Comparison of ENCODE assay signal across 8 cellular contexts in the genomic region with DNA sequence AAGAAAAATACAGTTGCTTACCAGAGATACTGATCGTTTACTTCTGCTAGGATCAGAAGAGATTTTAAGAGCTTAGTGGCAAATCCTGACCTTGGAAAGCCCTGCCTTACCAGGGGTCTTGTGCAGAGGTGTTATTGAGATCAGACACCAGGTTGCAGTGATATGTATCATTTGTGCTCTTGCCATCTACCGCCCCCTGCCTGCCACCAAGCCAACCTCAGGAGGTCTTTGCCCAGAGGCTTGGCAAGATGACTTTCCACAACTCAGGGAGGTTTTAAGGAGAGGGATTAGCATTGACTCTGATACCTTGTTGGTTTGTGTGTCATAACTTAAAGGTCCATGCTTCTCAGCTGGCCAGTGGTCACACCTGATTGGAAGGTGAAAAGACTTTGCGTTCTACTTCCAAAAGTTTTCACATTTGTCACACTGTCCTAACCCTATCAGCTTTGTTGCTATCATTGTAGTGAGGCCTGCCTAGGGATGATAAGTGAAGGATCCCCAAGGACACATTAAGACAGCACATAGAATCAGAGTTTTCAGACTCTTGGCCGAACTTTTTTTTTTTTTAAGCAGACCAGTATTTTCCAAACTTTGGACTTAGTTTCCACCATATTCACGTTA. TPM values are rescaled to one million over a fixed set of nuclear protein-coding genes. Genes with fewer than 3 reads are reported as not detected.
DNase-seq lines count a peak whose midpoint lies in the region; ATAC-seq, FAIRE-seq and TF ChIP-seq lines count a peak whose summit lies in the region.

No MANE protein-coding gene starts in this region.

- no peak for TF ChIP-seq POLR2A in H1 (IDR thresholded peaks at IDR 0.05; ENCODE audit: control extremely low read depth in 1 of 2, low read depth in 2 of 2, low read length in 2 of 2)

- no peak overlapping the region for H3K9ac ChIP-seq in H1 (replicated peaks in 1 of 4; ENCODE audit: extremely low read depth in 1 of 4, low read depth in 3 of 4, low read length in 3 of 4)

- CTCF ChIA-PET in H1 (lab: Charles Lee; ENCODE audit: partially characterized antibody), result interaction anchor here (0.6 to 12.8 kb wide), 44 partner anchors 9 to 324 kb away, joined by 3 to 240 read pairs (median 4); no protein-coding TSS in a partner anchor

- TF ChIP-seq CTCF in GM23338 (conservative IDR thresholded peaks at IDR 0.05; ENCODE audit: low read depth in 2 of 2), result peak; percentile 84 to 89
- peak; percentile 83 to 92 (median 90) for TF ChIP-seq CTCF in H1 (IDR thresholded peaks at IDR 0.05; ENCODE audit: control extremely low read depth in 1 of 3, insufficient read depth in 1 of 3, low read depth in 1 of 3, low read length in 3 of 3)
- peak; percentile 60 for TF ChIP-seq CTCF in natural killer cell (IDR thresholded peaks at IDR 0.05)
- peak; percentile 66 for TF ChIP-seq CTCF in type B pancreatic cell (conservative IDR thresholded peaks at IDR 0.05)

- peak; percentile 37 for DNase-seq in G401 (ENCODE audit: low spot score)
- DNase-seq in GM23338 (ENCODE audit: low spot score), result peak; percentile 78
- peak; percentile 52 for DNase-seq in NCI-H1694 (lab: John Stamatoyannopoulos, UW)
- DNase-seq in activated CD4-positive, alpha-beta T cell treated with anti-CD3 and anti-CD28 coated beads, Interleukin-2, amount 50 U/mL, for 48 hours, result peak; percentile 65 to 74
- peak; percentile 47 to 66 for DNase-seq in H1 (ENCODE audit: low read depth in 1 of 2, low spot score in 2 of 2)
- DNase-seq in natural killer cell, result peak; percentile 51
- no peak for DNase-seq in type B pancreatic cell (ENCODE audit: extremely low spot score, unreplicated experiment)

- intact Hi-C loops in natural killer cell (cut with micrococcal nuclease), result loop anchor here (5.0 kb wide), 1 partner anchor 90 kb away; no protein-coding TSS in a partner anchor

- H2AK5ac ChIP-seq in H1 (ENCODE audit: low read depth, low read length), result no peak overlapping the region

- H4K20me1 ChIP-seq in GM23338 (replicated peaks; ENCODE audit: insufficient read depth), result no peaks in the 10 kb centered on the region; the same call in 1 of the 2 replicates
- H4K20me1 ChIP-seq in H1 (replicated peaks in 1 of 2; ENCODE audit: control insufficient read depth in 1 of 2, insufficient read depth in 2 of 2, low read length in 2 of 2), result peaks cover 3 to 16% of the 10 kb centered on the region in 2 experiments

- H3K4me2 ChIP-seq in GM23338, result no peak overlapping the region; the same call in 1 of the 2 replicates
- H3K4me2 ChIP-seq in H1 (ENCODE audit: insufficient read depth in 1 of 2, low read depth in 2 of 2, low read length in 2 of 2), result no peak overlapping the region

- FAIRE-seq in H1 (lab: Jason Lieb, UNC), result peak; percentile 42

- POLR2A ChIA-PET in H1 (lab: Charles Lee; ENCODE audit: partially characterized antibody), result interaction anchor here (1.2 to 8.0 kb wide), 3 partner anchors 21 to 89 kb away, joined by 3 to 37 read pairs (median 3); no protein-coding TSS in a partner anchor

- H3K79me2 ChIP-seq in GM23338 (replicated peaks; ENCODE audit: insufficient read depth) (peaks cover 39% of the 10 kb centered on the region), H1 (ENCODE audit: control insufficient read depth in 1 of 2, insufficient read depth in 2 of 2, low read length in 2 of 2) (peaks cover 0 to 47% of the 10 kb centered on the region in 2 experiments; a peak in 3 of 4 replicates)

- H3K4me3 ChIP-seq in GM23338 (no peak overlapping the region), H1 (ENCODE audit: extremely low read depth in 1 of 4, insufficient read depth in 2 of 4, low read depth in 3 of 4, low read length in 4 of 4) (no peak overlapping the region)

- whole genome bisulfite sequencing in H1 (ENCODE audit: extremely low coverage in 1 of 2, insufficient coverage in 1 of 2, insufficient read length in 1 of 2, insufficient replicate concordance in 2 of 2, low coverage in 1 of 2, low lambda C conversion rate in 2 of 2, missing lambda C conversion rate in 1 of 2), 2 experiments, result 56% methylated on average over 5 of the region's 5 CpGs; no CpG with 5 or more reads in 1 of the 2 experiments

- ATAC-seq in GM23338 (peak; percentile 83), natural killer cell (peak; percentile 78 to 93 (median 91)), GM21515 (IDR thresholded peaks at IDR 0.05; ENCODE audit: unreplicated experiment) (no peak)

- H3K27me3 ChIP-seq in GM23338 (ENCODE audit: insufficient read depth) (no peaks in the 10 kb centered on the region), H1 (replicated peaks in 1 of 4; ENCODE audit: control insufficient read depth in 3 of 4, extremely low read depth in 1 of 4, insufficient read depth in 3 of 4, low read length in 3 of 4) (no peaks in the 10 kb centered on the region)

- TF ChIP-seq EP300 in H1 (IDR thresholded peaks at IDR 0.05; ENCODE audit: borderline replicate concordance in 1 of 2, low read depth in 2 of 2, low read length in 2 of 2), result no peak

- H3K27me3 Mint-ChIP-seq in GM23338 (ENCODE audit: insufficient read depth, low read depth, poor library complexity) (peaks cover 3% of the 10 kb centered on the region), natural killer cell (ENCODE audit: low read depth in 2 of 2) (no peaks in the 10 kb centered on the region), type B pancreatic cell (no peaks in the 10 kb centered on the region)

- no peak overlapping the region for H3K23ac ChIP-seq in H1 (ENCODE audit: insufficient read length)

- H3K4me1 ChIP-seq in GM23338 (ENCODE audit: insufficient read depth) (peaks cover 48% of the 10 kb centered on the region), H1 (replicated peaks in 1 of 4; ENCODE audit: control insufficient read depth in 3 of 4, insufficient read depth in 4 of 4, low read length in 3 of 4) (peaks cover 15 to 37% (median 24%) of the 10 kb centered on the region in 4 experiments)

- H3K14ac ChIP-seq in H1 (ENCODE audit: insufficient read length), result no peak overlapping the region

- H3K36me3 ChIP-seq in GM23338 (ENCODE audit: insufficient read depth), result no peaks in the 10 kb centered on the region
- H3K36me3 ChIP-seq in H1 (ENCODE audit: control insufficient read depth in 2 of 4, insufficient read depth in 4 of 4, low read length in 3 of 4), result no peaks in the 10 kb centered on the region

- H3K9me3 Mint-ChIP-seq in GM23338 (no peaks in the 10 kb centered on the region; the same call in 1 of the 3 replicates), natural killer cell (no peaks in the 10 kb centered on the region), type B pancreatic cell (no peaks in the 10 kb centered on the region)

- no peak overlapping the region for H4K91ac ChIP-seq in H1 (replicated peaks; ENCODE audit: insufficient read length, low read length)

- H3K18ac ChIP-seq in H1 (ENCODE audit: extremely low read depth, low read length), result no peak overlapping the region

- H3K9me2 ChIP-seq in GM23338 (ENCODE audit: insufficient read depth), result 0 out of 2 replicates have a peak, but pooled peaks cover 3% of the 10 kb centered on the region

- peaks cover 3% of the 10 kb centered on the region; the same call in 1 of the 2 replicates for H3K79me1 ChIP-seq in H1 (ENCODE audit: low read depth, low read length)

- H3F3A ChIP-seq in GM23338 (replicated peaks; ENCODE audit: low read depth), result no peaks in the 10 kb centered on the region

- H3K4me1 Mint-ChIP-seq in GM23338, result peaks cover 18% of the 10 kb centered on the region
- H3K4me1 Mint-ChIP-seq in natural killer cell, result peaks cover 11 to 18% of the 10 kb centered on the region in 2 donors
- H3K4me1 Mint-ChIP-seq in type B pancreatic cell (ENCODE audit: unreplicated experiment), result no peaks in the 10 kb centered on the region

- no peak overlapping the region for H3K4me3 Mint-ChIP-seq in GM23338
- no peak overlapping the region for H3K4me3 Mint-ChIP-seq in natural killer cell
- H3K4me3 Mint-ChIP-seq in type B pancreatic cell, result no peak overlapping the region

- H2BK20ac ChIP-seq in H1 (ENCODE audit: low read length), result no peak overlapping the region

- peak; percentile 87 to 92 for TF ChIP-seq RAD21 in H1 (IDR thresholded peaks at IDR 0.05 in 1 of 2, conservative IDR thresholded peaks at IDR 0.05 in 1 of 2; ENCODE audit: low read depth in 2 of 2, low read length in 2 of 2)

- no peak overlapping the region for H3K4ac ChIP-seq in H1 (replicated peaks; ENCODE audit: insufficient read length, low read depth, low read length)

- no peak overlapping the region for H4K5ac ChIP-seq in H1 (ENCODE audit: insufficient read length, low read depth, low read length)

- H3K36me3 Mint-ChIP-seq in GM23338 (ENCODE audit: low read depth) (peaks cover 3% of the 10 kb centered on the region; the same call in 2 of the 3 replicates), natural killer cell (no peaks in the 10 kb centered on the region), type B pancreatic cell (no peaks in the 10 kb centered on the region)

- H3K9me3 ChIP-seq in H1 (ENCODE audit: insufficient read depth in 2 of 2, low read depth in 1 of 2, low read length in 1 of 2), result no peaks in the 10 kb centered on the region

- in situ Hi-C loops in G401 (cut with HindIII; ENCODE audit: low sequenced_read_pairs), result no loop called here

- no peak overlapping the region for H2AFZ ChIP-seq in GM23338
- H2AFZ ChIP-seq in H1 (ENCODE audit: low read length), result no peak overlapping the region

- no peak overlapping the region for H2BK12ac ChIP-seq in H1 (ENCODE audit: low read depth, low read length)

- H2BK120ac ChIP-seq in H1 (replicated peaks; ENCODE audit: low read depth, low read length), result no peak overlapping the region

- H3K27ac Mint-ChIP-seq in GM23338 (no peak overlapping the region), natural killer cell (no peak overlapping the region), type B pancreatic cell (no peak overlapping the region)

- H2BK5ac ChIP-seq in H1 (ENCODE audit: low read depth, low read length), result no peak overlapping the region

- H4K8ac ChIP-seq in H1 (ENCODE audit: extremely low read depth, insufficient read depth, low read length), result no peak overlapping the region

- H2BK15ac ChIP-seq in H1 (ENCODE audit: low read length), result no peak overlapping the region

- H3K23me2 ChIP-seq in H1 (ENCODE audit: low read depth, low read length), result no peaks in the 10 kb centered on the region

- H3K27ac ChIP-seq in GM23338 (ENCODE audit: low read depth) (no peak overlapping the region), H1 (ENCODE audit: low read depth, low read length) (no peak overlapping the region)

- H3K56ac ChIP-seq in H1 (replicated peaks; ENCODE audit: insufficient read length, low read depth, low read length), result no peak overlapping the region

RNA-seq across cellular contexts. Expression of a gene that starts 46.2 kb away (rescaled TPM):
- total RNA-seq in G401 (2014; rRNA removed; shearing (Covaris generic)), result 0.07 and 0.31 TPM in 2 replicates
- 25.4 and 27.6 TPM in 2 replicates for total RNA-seq in GM23338 (2014; rRNA removed; shearing (Covaris generic))
- polyA plus RNA-seq in GM23338 (2016; fragmentation: Nextera tagmentation; extraction: Ambion mirVana) (4.6 and 7.0 TPM in 2 replicates), H1 (2011; rRNA removed) (10.9 and 11.2 TPM in 2 replicates)
- total RNA-seq in H1 (2021; fragmentation: NEBNext Ultra II Directional; extraction: Animal tissue kit (Norgen Biotek cat#: 25700)), result 49.2 and 49.4 TPM in 2 replicates
- polyA plus RNA-seq in H1 (2011; cell fraction: cytosol; rRNA removed), result 14.8 TPM
- 20.7 TPM for polyA plus RNA-seq in H1 (2011; cell fraction: nucleus; rRNA removed)
- polyA plus RNA-seq in H1 (2012, experiment 1 of 2), result 16.3 to 23.5 TPM (median 19.1 TPM) in 4 replicates
- 1.8 TPM for polyA plus RNA-seq in H1 (2012, experiment 2 of 2)
- polyA plus RNA-seq in H1 (2013, experiment 1 of 2), result 21.6 TPM
- 23.7 TPM for polyA plus RNA-seq in H1 (2013, experiment 2 of 2)
- polyA minus RNA-seq in H1 (2011; rRNA and poly(A)+ RNA removed), result 66.6 and 90.3 TPM in 2 replicates
- 26.0 TPM for polyA minus RNA-seq in H1 (2011; cell fraction: cytosol; rRNA and poly(A)+ RNA removed)
- 119 TPM for polyA minus RNA-seq in H1 (2011; cell fraction: nucleus; rRNA and poly(A)+ RNA removed)
- total RNA-seq in natural killer cell (10 to 100 TPM; 39.7 to 58.2 (median 57.0) TPM), type B pancreatic cell (ENCODE audit: low replicate concordance) (33.3 and 37.2 TPM in 2 replicates)

Comparison
In these comparisons a context has a peak if more than half of its experiments do, and no peak if none do; other contexts are left out.
1. RNA of a gene that starts 46.2 kb away (total RNA-seq): 39.7 to 58.2 TPM in natural killer cell, 49.2 to 49.4 TPM in H1, 33.3 to 37.2 TPM in type B pancreatic cell and 25.4 to 27.6 TPM in GM23338; 0.07 to 0.31 TPM in G401; every median in the first group is over 10 times any median in the second.
2. Peak in every context shown above with its lines, with median percentiles within 50 percentile points of each other: CTCF ChIP-seq.